8 cellular contexts compared by ENCODE assay signal in the genomic region with DNA sequence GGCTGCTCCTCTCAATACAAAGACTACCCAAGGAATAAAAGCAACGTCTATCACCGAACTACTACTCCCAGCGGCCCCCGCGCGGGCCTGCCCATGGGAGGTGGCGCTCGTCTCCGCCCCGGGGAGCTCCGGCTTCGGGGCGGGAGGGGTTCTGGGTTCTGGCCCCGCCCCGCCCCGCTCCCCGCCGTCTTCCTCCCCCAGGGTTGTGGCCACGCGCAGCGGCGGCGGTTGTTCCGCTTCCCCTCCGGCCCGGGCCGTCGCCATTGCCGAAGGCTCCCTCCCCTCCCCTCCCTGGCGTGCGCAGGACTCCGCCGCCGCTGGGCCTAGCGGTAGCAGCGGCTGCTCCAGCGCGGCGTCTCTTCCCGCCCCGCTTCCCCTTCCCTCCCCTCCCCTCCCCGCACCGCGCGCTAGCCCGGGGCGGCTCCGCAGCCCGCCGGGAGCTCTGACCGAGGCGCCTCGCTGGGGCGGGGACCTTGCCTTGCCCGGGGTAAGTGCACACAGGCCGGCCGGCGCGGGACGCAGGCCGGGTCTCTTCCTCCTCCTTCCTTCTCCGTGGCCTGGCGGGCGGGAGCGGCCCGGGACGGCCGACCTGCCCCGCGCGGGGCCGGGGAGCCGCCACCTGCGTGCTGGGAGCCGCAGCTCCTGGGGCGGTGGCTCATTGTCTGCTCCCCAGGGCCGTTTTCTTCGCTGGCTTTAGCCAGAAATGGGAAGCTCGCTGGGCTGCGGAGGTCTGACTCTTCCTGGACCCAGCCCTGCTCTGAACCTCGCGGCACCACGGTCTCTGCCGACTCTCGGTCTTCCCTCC. TPM values are rescaled to one million over a fixed set of nuclear protein-coding genes. Genes with fewer than 3 reads are reported as not detected.
DNase-seq lines count a peak whose midpoint lies in the region; ATAC-seq, FAIRE-seq and TF ChIP-seq lines count a peak whose summit lies in the region.

A gene (plus strand): TSS at position 187 of the 805 bp plus-strand sequence. CDS start 42,790 bp downstream, outside the sequence.

- FAIRE-seq in small intestine (lab: Jason Lieb, UNC), result no peak

- H3K4me1 ChIP-seq in small intestine (ENCODE audit: control insufficient read depth in 2 of 2, insufficient read depth in 1 of 2, low read depth in 1 of 2, low read length in 1 of 2), result no peaks in the 10 kb centered on the region

- peak within 1 kb of the TSS; percentile 95 to 96 for H3K27ac ChIP-seq in small intestine (ENCODE audit: low read depth in 1 of 2, low read length in 1 of 2)

- WGBS in small intestine, 3 donors, result 0 to 1% (median 1%) methylated on average over 32 to 85 of the region's 85 CpGs

- peak; percentile 93 for DNase-seq in AG08395 (ENCODE audit: low spot score)
- DNase-seq in NCI-H446 (lab: John Stamatoyannopoulos, UW), result peak; percentile 68 to 93
- peak; percentile 78 to 85 (median 81) for DNase-seq in activated CD4-positive, CD25-positive, alpha-beta regulatory T cell (lab: John Stamatoyannopoulos, UW)
- DNase-seq in cardiac fibroblast (ENCODE audit: low read depth in 2 of 2), result peak; percentile 86 to 91
- peak; percentile 93 for DNase-seq in iPS-NIHi11 (ENCODE audit: low spot score)
- peak; percentile 93 for DNase-seq in small intestine

- H3K9me3 ChIP-seq in small intestine (ENCODE audit: control insufficient read depth, low read depth), result no peaks in the 10 kb centered on the region

- ATAC-seq in GM19025 (IDR thresholded peaks at IDR 0.05; ENCODE audit: low read depth, unreplicated experiment) (peak; percentile 88), HG03280 (IDR thresholded peaks at IDR 0.05; ENCODE audit: unreplicated experiment) (peak; percentile 83)

- no peak for TF ChIP-seq CTCF in cardiac fibroblast (IDR thresholded peaks at IDR 0.05; ENCODE audit: low read depth, low read length)

- no peaks in the 10 kb centered on the region for H3K36me3 ChIP-seq in small intestine (ENCODE audit: control insufficient read depth in 2 of 2, insufficient read depth in 2 of 2, low read length in 2 of 2)

- H3K4me3 ChIP-seq in cardiac fibroblast (replicated peaks in 1 of 2; ENCODE audit: low read depth in 2 of 2, low read length in 2 of 2), result peak within 1 kb of the TSS; percentile 80 to 83
- H3K4me3 ChIP-seq in small intestine (ENCODE audit: low read depth in 1 of 2, low read length in 2 of 2), result peak within 1 kb of the TSS; percentile 93 to 98

- H3K27me3 ChIP-seq in small intestine (ENCODE audit: control insufficient read depth in 2 of 2, insufficient read depth in 2 of 2, low read length in 2 of 2), result no peaks in the 10 kb centered on the region

RNA-seq across cellular contexts. Expression of the gene that starts here (rescaled TPM):
- polyA plus RNA-seq in small intestine, result 10 to 100 TPM; 22.9 to 25.3 (median 23.8) TPM

Comparison
In these comparisons a context has a peak if more than half of its experiments do, and no peak if none do; other contexts are left out.
1. Peak in every context shown above with its lines: DNase-seq, ATAC-seq, H3K4me3 ChIP-seq and H3K27ac ChIP-seq.